In the genomic region with DNA sequence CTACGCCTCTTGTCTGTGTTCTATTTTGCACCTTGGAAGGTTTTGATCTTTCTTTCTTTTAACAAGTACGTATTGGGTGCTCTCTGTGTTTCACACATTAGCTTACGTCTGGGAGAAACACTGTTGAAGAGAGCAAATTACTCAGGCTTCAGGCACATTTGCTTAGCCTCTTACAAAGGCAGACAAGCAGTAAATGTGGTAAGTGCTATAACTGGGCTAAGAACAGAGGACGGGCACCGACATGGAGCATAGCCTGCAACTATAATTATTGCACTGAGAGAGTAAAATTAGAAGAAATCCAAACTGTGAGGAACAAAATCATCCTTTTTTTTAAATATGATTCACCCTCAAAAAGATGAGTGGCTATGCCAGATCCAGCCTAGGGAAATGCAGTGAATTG, we compare ENCODE assay signal across 17 cellular contexts.
"Had no signal": no experiment of that assay in that cellular context is flagged by ENCODE, and none has a peak within 500 bp of the region (broad histone marks: within the 10 kb centered on the region; RNA-seq: fewer than 3 reads in every experiment).

No MANE protein-coding gene starts in this region.

- H3K27me3 ChIP-seq: foreskin keratinocyte, stomach, tibial artery, upper lobe of left lung, uterus had no signal

- ATAC-seq: foreskin keratinocyte; left lobe of liver; naive thymus-derived CD4-positive, alpha-beta T cell; sciatic nerve had no signal

- H3K4me3 ChIP-seq: skin epidermis, stomach, tibial artery, upper lobe of left lung, uterus had no signal

- H3K4me1 Mint-ChIP-seq: endodermal cell had no signal

- H3K9me3 Mint-ChIP-seq: endodermal cell had no signal

- H3K27me3 Mint-ChIP-seq: naive thymus-derived CD4-positive, alpha-beta T cell had no signal

- DNase-seq: dermis blood vessel endothelial cell; endodermal cell; erythroblast; foreskin keratinocyte; mammary epithelial cell; naive thymus-derived CD4-positive, alpha-beta T cell; nephron progenitor cell; stimulated activated CD4-positive, alpha-beta T cell treated with anti-CD3 and anti-CD28 coated beads, Interleukin-12 subunit alpha, Interleukin-12 subunit beta, amount 100 ng/mL, for 4 hours; stimulated activated naive CD4-positive, alpha-beta T cell; stomach; substantia nigra; tibial artery; upper lobe of left lung; uterus had no signal

- H3K4me3 Mint-ChIP-seq: endodermal cell; naive thymus-derived CD4-positive, alpha-beta T cell; nephron progenitor cell had no signal

- H3K9me3 ChIP-seq: stomach, tibial artery, upper lobe of left lung, uterus had no signal

- H3K27ac Mint-ChIP-seq: endodermal cell, nephron progenitor cell had no signal

- H3K4me1 ChIP-seq: foreskin keratinocyte, uterus had no signal

- H3K36me3 ChIP-seq: stomach, tibial artery, upper lobe of left lung, uterus had no signal

- H3K27ac ChIP-seq: foreskin keratinocyte, tibial artery, upper lobe of left lung, uterus had no signal
